Comparison of ENCODE assay signal across 25 cellular contexts in the genomic region with DNA sequence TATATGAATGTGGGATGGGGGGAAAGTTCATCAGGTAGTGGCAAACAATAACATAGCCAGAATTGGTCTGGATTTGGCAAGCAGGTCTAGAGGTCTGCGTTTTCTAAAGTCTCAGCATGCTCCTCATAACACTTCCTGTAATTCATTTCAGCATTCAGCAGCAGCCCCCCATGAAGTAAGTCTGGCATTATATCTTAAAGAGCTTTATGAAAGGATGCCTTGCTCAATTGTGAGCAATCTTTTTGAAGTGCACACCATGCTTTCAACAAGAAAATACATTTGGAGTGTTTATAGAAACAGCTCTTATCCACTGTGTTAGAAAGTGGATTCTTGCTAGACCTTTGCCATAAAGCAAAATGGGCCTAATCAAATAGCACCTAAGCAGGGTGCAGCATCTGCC.
"Had no signal": no experiment of that assay in that cellular context is flagged by ENCODE, and none has a peak within 500 bp of the region (broad histone marks: within the 10 kb centered on the region; RNA-seq: fewer than 3 reads in every experiment).

No MANE protein-coding gene starts in this region.

- H3K36me3 ChIP-seq: esophagus squamous epithelium, lower lobe of right lung, sigmoid colon, vagina had no signal

- H3K27me3 Mint-ChIP-seq: T-helper 17 cell had no signal

- H3K36me3 Mint-ChIP-seq: naive thymus-derived CD4-positive, alpha-beta T cell had no signal

- H3K27ac ChIP-seq: body of pancreas, dorsolateral prefrontal cortex, esophagus squamous epithelium, foreskin keratinocyte, lower lobe of right lung, testis, vagina had no signal

- H3K27ac Mint-ChIP-seq: activated CD4-positive, alpha-beta memory T cell treated with anti-CD3 and anti-CD28 coated beads for 36 hours; activated naive CD4-positive, alpha-beta T cell treated with anti-CD3 and anti-CD28 coated beads for 36 hours; activated naive CD8-positive, alpha-beta T cell treated with anti-CD3 and anti-CD28 coated beads, Interleukin-2, amount 10 ng/mL, durations not matched to agents 7 days and 5 days; effector memory CD8-positive, alpha-beta T cell; naive thymus-derived CD4-positive, alpha-beta T cell; stimulated activated naive B cell treated with anti-CD40 and anti-IgM and Interleukin-4, amounts not matched to agents 10 μg/mL and 1 μg/mL and 100 μg/mL, for 72 hours; T-helper 17 cell had no signal

- H3K9me3 ChIP-seq: body of pancreas, testis, vagina had no signal

- DNase-seq: activated CD4-positive, alpha-beta memory T cell treated with anti-CD3 and anti-CD28 coated beads for 36 hours; activated CD4-positive, alpha-beta T cell treated with anti-CD3 and anti-CD28 coated beads for 4 hours; activated CD4-positive, CD25-positive, alpha-beta regulatory T cell; activated effector memory CD4-positive, alpha-beta T cell treated with Interleukin-2 at 50 U/mL for 16 hours; activated naive CD4-positive, alpha-beta T cell treated with anti-CD3 and anti-CD28 coated beads for 36 hours; activated naive CD8-positive, alpha-beta T cell treated with anti-CD3 and anti-CD28 coated beads, Interleukin-2, amount 10 ng/mL, durations not matched to agents 7 days and 5 days; activated T-cell treated with anti-CD3 and anti-CD28 coated beads, Interleukin-2, amount 50 U/mL, for 48 hours; amniotic stem cell; body of pancreas; caudate nucleus; dorsolateral prefrontal cortex; effector memory CD8-positive, alpha-beta T cell; esophagus squamous epithelium; foreskin keratinocyte; lower lobe of right lung; naive thymus-derived CD4-positive, alpha-beta T cell; sigmoid colon; stimulated activated CD4-positive, alpha-beta T cell treated with anti-CD3 and anti-CD28 coated beads, Interleukin-2, amount 100 ng/mL, for 48 hours; stimulated activated CD8-positive, alpha-beta memory T cell treated with anti-CD3 and anti-CD28 coated beads, Interleukin-4, amount 100 ng/mL, for 48 hours; stimulated activated naive B cell treated with anti-CD40 and anti-IgM and Interleukin-4, amounts not matched to agents 10 μg/mL and 1 μg/mL and 100 μg/mL, for 72 hours; T-helper 17 cell; testis; trophoblast cell had no signal

- H3K4me3 ChIP-seq: body of pancreas, dorsolateral prefrontal cortex, esophagus squamous epithelium, lower lobe of right lung, sigmoid colon, testis, vagina had no signal

- ATAC-seq: body of pancreas; effector memory CD8-positive, alpha-beta T cell; foreskin keratinocyte; left lobe of liver; lower lobe of right lung; naive thymus-derived CD4-positive, alpha-beta T cell; stimulated activated naive B cell treated with anti-CD40 and anti-IgM and Interleukin-4, amounts not matched to agents 10 μg/mL and 1 μg/mL and 100 μg/mL, for 72 hours; T-helper 17 cell had no signal

- H3K27me3 ChIP-seq: body of pancreas, dorsolateral prefrontal cortex, esophagus squamous epithelium, foreskin keratinocyte, sigmoid colon, testis, vagina had no signal

- H3K4me3 Mint-ChIP-seq: activated CD4-positive, alpha-beta memory T cell treated with anti-CD3 and anti-CD28 coated beads for 36 hours; activated naive CD4-positive, alpha-beta T cell treated with anti-CD3 and anti-CD28 coated beads for 36 hours; activated naive CD8-positive, alpha-beta T cell treated with anti-CD3 and anti-CD28 coated beads, Interleukin-2, amount 10 ng/mL, durations not matched to agents 7 days and 5 days; effector memory CD8-positive, alpha-beta T cell; naive thymus-derived CD4-positive, alpha-beta T cell; stimulated activated naive B cell treated with anti-CD40 and anti-IgM and Interleukin-4, amounts not matched to agents 10 μg/mL and 1 μg/mL and 100 μg/mL, for 72 hours; T-helper 17 cell had no signal

- H3K4me1 ChIP-seq: body of pancreas, esophagus squamous epithelium, foreskin keratinocyte, lower lobe of right lung, testis, vagina had no signal
